ENCODE assay signal across 9 cellular contexts in the genomic region with DNA sequence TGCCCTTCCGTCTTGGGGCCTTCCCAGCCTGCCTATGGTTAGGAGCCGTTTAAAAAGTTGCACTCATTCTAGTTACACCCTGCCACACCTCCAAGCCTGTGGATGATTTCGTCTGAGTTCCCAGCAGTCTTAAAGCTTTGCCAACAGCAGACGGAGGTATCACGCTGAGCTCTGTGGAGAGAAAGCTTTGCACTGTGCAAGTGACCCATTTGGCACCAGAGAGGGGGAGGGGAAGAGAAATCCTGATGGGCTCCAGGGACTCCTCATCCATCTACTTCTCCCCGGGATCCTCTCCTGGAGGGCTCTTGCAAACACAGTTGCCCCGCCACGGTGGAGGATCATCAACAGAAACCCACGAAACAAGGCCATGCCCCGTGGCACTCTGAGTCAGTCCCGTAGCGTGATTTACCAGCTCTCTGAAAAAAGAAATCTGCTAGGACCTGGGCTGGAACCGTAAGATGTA.
DNase-seq lines count a peak whose midpoint lies in the region; ATAC-seq and TF ChIP-seq lines count a peak whose summit lies in the region.
"Had no signal": no experiment of that assay in that cellular context is flagged by ENCODE, and none has a peak within 500 bp of the region (broad histone marks: within the 10 kb centered on the region; RNA-seq: fewer than 3 reads in every experiment).

No MANE protein-coding gene starts in this region.

- peak overlapping the region in 1 of 2 experiments; percentile 85 for H3K4ac ChIP-seq in mesenchymal stem cell (ENCODE audit: low read depth in 1 of 2, low read length in 2 of 2)

- peak overlapping the region; percentile 39 for H2BK120ac ChIP-seq in mesenchymal stem cell (ENCODE audit: low read depth, low read length)

- H3K36me3 Mint-ChIP-seq in immature natural killer cell: no peaks in the 10 kb centered on the region

- intact Hi-C loops in upper lobe of right lung (cut with DNase I): no loop called here

- H3K36me3 ChIP-seq in mesenchymal stem cell (ENCODE audit: control insufficient read depth in 1 of 2, insufficient read depth in 2 of 2, low read depth in 1 of 2, low read length in 2 of 2) (no peaks in the 10 kb centered on the region), upper lobe of right lung (no peaks in the 10 kb centered on the region)

- H4K8ac ChIP-seq in mesenchymal stem cell (ENCODE audit: low read length): peak overlapping the region; percentile 16

- no peaks in the 10 kb centered on the region for H3K27me3 Mint-ChIP-seq in immature natural killer cell (ENCODE audit: low read depth in 3 of 3)

- H3K9me3 ChIP-seq in mesenchymal stem cell (ENCODE audit: control insufficient read depth, low read length) (no peaks in the 10 kb centered on the region), upper lobe of right lung (no peaks in the 10 kb centered on the region)

- H2BK15ac ChIP-seq in mesenchymal stem cell (ENCODE audit: low read depth, poor library complexity, severe bottlenecking): peak overlapping the region; percentile 0

- peak overlapping the region; percentile 48 for H4K91ac ChIP-seq in mesenchymal stem cell (ENCODE audit: low read length)

- H3K4me1 ChIP-seq in mesenchymal stem cell (ENCODE audit: control insufficient read depth, insufficient read depth, low read depth, low read length) (peaks cover 9% of the 10 kb centered on the region), upper lobe of right lung (peaks cover 28% of the 10 kb centered on the region)

- H3K27ac Mint-ChIP-seq in immature natural killer cell: no peak overlapping the region

- peak; percentile 20 to 55 for DNase-seq in NCI-H524 (lab: John Stamatoyannopoulos, UW)
- DNase-seq in NCI-H524 treated with DMSO at 0.1 percent for 48 hours (lab: John Stamatoyannopoulos, UW): no peak
- no peak for DNase-seq in coronary artery (ENCODE audit: low spot score)
- DNase-seq in mesenchymal stem cell: peak; percentile 55
- no peak for DNase-seq in upper lobe of right lung
- DNase-seq in immature natural killer cell: no peak
- DNase-seq in foreskin fibroblast: no peak
- DNase-seq: SW 1271 had no signal

- peak; percentile 47 for ATAC-seq in upper lobe of right lung
- no peak for ATAC-seq in HG03521 (IDR thresholded peaks at IDR 0.05; ENCODE audit: unreplicated experiment)

- H3K27me3 ChIP-seq in mesenchymal stem cell (ENCODE audit: control insufficient read depth in 1 of 2, insufficient read depth in 1 of 2, low read length in 2 of 2) (no peaks in the 10 kb centered on the region), upper lobe of right lung (no peaks in the 10 kb centered on the region)

- H2AK5ac ChIP-seq in mesenchymal stem cell (ENCODE audit: low read length, severe bottlenecking): no peak overlapping the region

- no peak overlapping the region for H2AFZ ChIP-seq in mesenchymal stem cell (ENCODE audit: low read depth, low read length)

- peak overlapping the region; percentile 86 for H3K9ac ChIP-seq in mesenchymal stem cell (ENCODE audit: low read length)

- peak overlapping the region; percentile 61 to 91 for H3K18ac ChIP-seq in mesenchymal stem cell (ENCODE audit: low read depth in 1 of 2, low read length in 2 of 2)

- H3K27ac ChIP-seq in coronary artery (peak overlapping the region; percentile 22 to 65), mesenchymal stem cell (ENCODE audit: low read length, poor library complexity, severe bottlenecking) (peak overlapping the region; percentile 59), upper lobe of right lung (peak overlapping the region; percentile 45)

- no peak overlapping the region for H3K23ac ChIP-seq in mesenchymal stem cell (ENCODE audit: low read length in 2 of 2)

- TF ChIP-seq CTCF in coronary artery (IDR thresholded peaks at IDR 0.05) (no peak), upper lobe of right lung (IDR thresholded peaks at IDR 0.05) (no peak), foreskin fibroblast (IDR thresholded peaks at IDR 0.05; ENCODE audit: low read depth, low read length) (no peak)

- WGBS in mesenchymal stem cell: 53% methylated on average over 12 of the region's 13 CpGs

- peaks cover 0 to 2% of the 10 kb centered on the region in 2 donors for H3K4me1 Mint-ChIP-seq in immature natural killer cell

- peak overlapping the region; percentile 54 for H3K4me2 ChIP-seq in mesenchymal stem cell (ENCODE audit: low read length, poor library complexity, severe bottlenecking)

- no peaks in the 10 kb centered on the region for H3K79me1 ChIP-seq in mesenchymal stem cell (replicated peaks; ENCODE audit: low read length, poor library complexity, severe bottlenecking)

- H3K14ac ChIP-seq in mesenchymal stem cell (ENCODE audit: low read length in 2 of 2): no peak overlapping the region

- H2BK12ac ChIP-seq in mesenchymal stem cell (ENCODE audit: low read length in 2 of 2): peak overlapping the region; percentile 28 to 74

- no peaks in the 10 kb centered on the region for H3K9me3 Mint-ChIP-seq in immature natural killer cell

- H3K4me3 ChIP-seq in coronary artery (peak overlapping the region; percentile 26), mesenchymal stem cell (ENCODE audit: insufficient read depth in 1 of 2, low read depth in 1 of 2, low read length in 2 of 2) (peak overlapping the region in 1 of 2 experiments; percentile 59), upper lobe of right lung (no peak overlapping the region), foreskin fibroblast (ENCODE audit: low read depth in 1 of 2, low read length in 2 of 2) (no peak overlapping the region)

- peak overlapping the region in 1 of 5 donors; percentile 11 for H3K4me3 Mint-ChIP-seq in immature natural killer cell

- no peak overlapping the region for H2BK5ac ChIP-seq in mesenchymal stem cell (ENCODE audit: low read depth, low read length, poor library complexity, severe bottlenecking)

Comparison
In these comparisons a context has a peak if more than half of its experiments do, and no peak if none do; other contexts are left out.
1. DNase-seq: peak in NCI-H524 (2 of 2) and mesenchymal stem cell (single experiment); none in NCI-H524 treated with DMSO at 0.1 percent for 48 hours (single experiment), coronary artery (single experiment), upper lobe of right lung (single experiment), immature natural killer cell (0 of 3) and foreskin fibroblast (0 of 2).
2. Peak in every context shown above with its lines, with median percentiles within 50 percentile points of each other: H3K27ac ChIP-seq.